In the genomic region with DNA sequence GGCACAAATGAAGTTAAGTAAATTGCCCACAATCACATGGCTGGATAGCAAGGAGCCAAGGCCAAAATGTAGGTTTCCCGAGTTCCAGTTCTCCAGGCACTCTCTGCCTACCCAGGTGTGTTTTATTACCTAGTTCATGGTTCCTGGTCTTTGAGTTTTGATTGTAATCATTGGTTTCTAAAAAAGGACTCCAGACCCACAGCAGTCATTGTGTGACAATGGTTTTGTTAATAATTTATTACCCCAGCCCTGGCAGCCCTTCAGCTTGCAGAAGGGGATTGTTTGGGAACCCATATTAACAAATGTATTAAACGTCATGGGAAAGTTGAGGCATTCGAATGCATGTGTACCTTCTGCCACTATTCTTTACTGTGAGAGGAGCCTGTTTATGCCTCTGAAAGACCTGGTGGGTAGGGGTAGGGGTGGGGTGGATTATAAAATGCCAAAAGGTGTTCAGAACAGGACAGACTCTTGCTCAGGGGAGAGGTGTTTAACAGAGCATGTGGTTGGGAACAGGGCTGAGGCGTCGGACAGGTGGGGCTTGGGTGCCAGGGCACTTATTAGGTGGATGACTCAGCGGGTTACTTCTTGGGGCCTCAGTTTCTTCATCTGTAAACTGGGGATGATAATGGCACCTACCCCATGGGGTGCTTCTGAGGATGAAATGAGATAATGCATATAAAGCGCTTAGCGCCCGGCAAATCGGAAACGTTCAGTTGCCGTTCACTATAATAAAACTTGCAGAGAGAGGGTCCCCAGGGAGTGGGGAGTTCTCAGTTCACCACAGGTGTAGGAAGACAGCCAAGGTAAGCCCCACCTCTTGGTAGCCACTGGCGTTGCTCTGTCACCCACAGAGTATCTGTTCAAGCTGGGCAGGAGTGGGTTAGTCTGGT, we compare ENCODE assay signal across 15 cellular contexts.
DNase-seq lines count a peak whose midpoint lies in the region; ATAC-seq, FAIRE-seq and TF ChIP-seq lines count a peak whose summit lies in the region.
"Had no signal": no experiment of that assay in that cellular context is flagged by ENCODE, and none has a peak within 500 bp of the region (broad histone marks: within the 10 kb centered on the region; RNA-seq: fewer than 3 reads in every experiment).

No MANE protein-coding gene starts in this region.

- peak; percentile 88 for DNase-seq in DMS153 (lab: John Stamatoyannopoulos, UW)
- no peak for DNase-seq in kidney
- DNase-seq in activated T-cell treated with anti-CD3 and anti-CD28 coated beads, Interleukin-2, amount 50 U/mL, for 1 hour, result no peak
- no peak for DNase-seq in H54 (ENCODE audit: insufficient read length, low spot score)
- DNase-seq in iPS-NIHi7 (ENCODE audit: extremely low spot score), result no peak
- DNase-seq in ovary, result no peak
- DNase-seq: DND-41; NCI-H446 treated with DMSO at 0.1 percent for 48 hours; stimulated activated CD4-positive, alpha-beta T cell treated with anti-CD3 and anti-CD28 coated beads, Interleukin-12 subunit alpha, Interleukin-12 subunit beta, amount 100 ng/mL, for 4 hours; uterus had no signal

- 86 to 87% (median 86%) methylated on average over 13 of the region's 13 CpGs for WGBS in ovary, 3 donors

- H3K27ac ChIP-seq in kidney (ENCODE audit: low read depth in 2 of 2, low read length in 2 of 2), result peak overlapping the region; percentile 85 to 87
- H3K27ac ChIP-seq in ovary, result no peak overlapping the region
- H3K27ac ChIP-seq: uterus had no signal

- H3K9me3 ChIP-seq in kidney (ENCODE audit: control insufficient read depth in 1 of 2, low read length in 2 of 2) (no peaks in the 10 kb centered on the region), ovary (no peaks in the 10 kb centered on the region)
- H3K9me3 ChIP-seq: uterus had no signal

- no peak for TF ChIP-seq CTCF in kidney (IDR thresholded peaks at IDR 0.05; ENCODE audit: borderline replicate concordance, extremely low read depth, insufficient read depth)
- TF ChIP-seq CTCF in ovary (IDR thresholded peaks at IDR 0.05), result no peak

- TF ChIP-seq POLR2A in H54 (IDR thresholded peaks at IDR 0.05; ENCODE audit: low read depth, low read length) (no peak), ovary (IDR thresholded peaks at IDR 0.05) (no peak)

- ATAC-seq in GM19467 (IDR thresholded peaks at IDR 0.05; ENCODE audit: unreplicated experiment) (peak; percentile 25), HG03139 (IDR thresholded peaks at IDR 0.05; ENCODE audit: unreplicated experiment) (peak; percentile 45)
- ATAC-seq: GM23338, Panc1 had no signal

- FAIRE-seq in kidney (lab: Jason Lieb, UNC), result peak; percentile 3
- no peak for FAIRE-seq in H54 (lab: Jason Lieb, UNC)
- FAIRE-seq: GM12892 had no signal

- H3K27me3 ChIP-seq in ovary, result no peaks in the 10 kb centered on the region
- H3K27me3 ChIP-seq: uterus had no signal

- H3K36me3 ChIP-seq in kidney (ENCODE audit: control insufficient read depth in 1 of 2, insufficient read depth in 2 of 2, low read length in 2 of 2) (no peaks in the 10 kb centered on the region), ovary (no peaks in the 10 kb centered on the region)
- H3K36me3 ChIP-seq: uterus had no signal

- intact Hi-C loops in kidney (cut with DNase I), result no loop called here
- intact Hi-C loops in ovary (cut with DNase I), result no loop called here

- peaks cover 52 to 56% of the 10 kb centered on the region in 2 donors for H3K4me1 ChIP-seq in kidney (ENCODE audit: control insufficient read depth in 1 of 2, insufficient read depth in 1 of 2, low read depth in 1 of 2, low read length in 2 of 2)
- peaks cover 4% of the 10 kb centered on the region for H3K4me1 ChIP-seq in ovary (ENCODE audit: insufficient read depth)
- H3K4me1 ChIP-seq: uterus had no signal

- TF ChIP-seq EP300 in ovary (IDR thresholded peaks at IDR 0.05), result no peak

- H3K4me3 ChIP-seq in kidney (ENCODE audit: low read length in 2 of 2) (no peak overlapping the region), ovary (no peak overlapping the region)
- H3K4me3 ChIP-seq: GM23338, uterus had no signal

- H3K9ac ChIP-seq in kidney (ENCODE audit: low read length in 2 of 2), result peak overlapping the region in 1 of 2 donors; percentile 49

Comparison
In these comparisons a context has a peak if more than half of its experiments do, and no peak if none do; other contexts are left out.
1. H3K27ac ChIP-seq: peak in kidney (2 of 2); none in ovary (0 of 2).